Comparison of ENCODE assay signal across 17 cellular contexts in genomic region chr13:20923272-20923671, GRCh38. TPM values are rescaled to one million over a fixed set of nuclear protein-coding genes. Genes with fewer than 3 reads are reported as not detected.
DNase-seq lines count a peak whose midpoint lies in the region; ATAC-seq and TF ChIP-seq lines count a peak whose summit lies in the region.
"Had no signal": no experiment of that assay in that cellular context is flagged by ENCODE, and none has a peak within 500 bp of the region (broad histone marks: within the 10 kb centered on the region; RNA-seq: fewer than 3 reads in every experiment).

No MANE protein-coding gene starts in this region.

- CTCF ChIA-PET in CD8-positive, alpha-beta memory T cell (lab: Charles Lee) = interaction anchor here (1.0 to 6.0 kb wide), 2 partner anchors 429 to 726 kb away, joined by 4 to 35 read pairs; no protein-coding TSS in a partner anchor

- no peaks in the 10 kb centered on the region for H3K27me3 ChIP-seq in CD8-positive, alpha-beta memory T cell (ENCODE audit: insufficient read depth, low read length, poor library complexity, severe bottlenecking)
- H3K27me3 ChIP-seq: MG63, SJSA1 had no signal

- H3K9me3 Mint-ChIP-seq in chondrocyte (ENCODE audit: low read depth) = no peaks in the 10 kb centered on the region
- no peaks in the 10 kb centered on the region for H3K9me3 Mint-ChIP-seq in activated naive CD4-positive, alpha-beta T cell treated with anti-CD3 and anti-CD28 coated beads, Interleukin-2, amount 50 U/mL, for 72 hours
- H3K9me3 Mint-ChIP-seq in CD8-positive, alpha-beta memory T cell = no peaks in the 10 kb centered on the region
- H3K9me3 Mint-ChIP-seq: CD4-positive, alpha-beta memory T cell had no signal

- POLR2A ChIA-PET in CD8-positive, alpha-beta memory T cell (lab: Charles Lee) = no interaction called here

- peaks cover 1% of the 10 kb centered on the region for H3K27me3 Mint-ChIP-seq in chondrocyte (ENCODE audit: low read depth)
- H3K27me3 Mint-ChIP-seq in CD8-positive, alpha-beta memory T cell = no peaks in the 10 kb centered on the region
- H3K27me3 Mint-ChIP-seq: CD4-positive, alpha-beta memory T cell had no signal

- no peak overlapping the region for H3K27ac ChIP-seq in CD8-positive, alpha-beta memory T cell (ENCODE audit: low read depth, low read length)
- H3K27ac ChIP-seq: 22Rv1, SJSA1 had no signal

- peaks cover 5% of the 10 kb centered on the region for H3K4me1 Mint-ChIP-seq in chondrocyte (ENCODE audit: low read depth)
- no peaks in the 10 kb centered on the region for H3K4me1 Mint-ChIP-seq in CD8-positive, alpha-beta memory T cell
- H3K4me1 Mint-ChIP-seq: CD4-positive, alpha-beta memory T cell had no signal

- H3K36me3 ChIP-seq in CD8-positive, alpha-beta memory T cell (ENCODE audit: insufficient read depth, low read length) = no peaks in the 10 kb centered on the region
- H3K36me3 ChIP-seq: MG63, SJSA1 had no signal

- no peaks in the 10 kb centered on the region for H3K9me3 ChIP-seq in CD8-positive, alpha-beta memory T cell (ENCODE audit: low read length)
- H3K9me3 ChIP-seq: MG63, SJSA1 had no signal

- no peak for TF ChIP-seq CTCF in chondrocyte (IDR thresholded peaks at IDR 0.05)

- no peak overlapping the region for H3K4me3 ChIP-seq in CD8-positive, alpha-beta memory T cell (ENCODE audit: low read length)
- H3K4me3 ChIP-seq: MG63, SJSA1 had no signal

- no peaks in the 10 kb centered on the region for H3K4me1 ChIP-seq in CD8-positive, alpha-beta memory T cell (ENCODE audit: insufficient read depth, low read length)
- H3K4me1 ChIP-seq: SJSA1 had no signal

- H3K27ac Mint-ChIP-seq in chondrocyte (ENCODE audit: unreplicated experiment) = no peak overlapping the region
- H3K27ac Mint-ChIP-seq in activated naive CD4-positive, alpha-beta T cell treated with anti-CD3 and anti-CD28 coated beads, Interleukin-2, amount 50 U/mL, for 72 hours = no peak overlapping the region
- no peak overlapping the region for H3K27ac Mint-ChIP-seq in CD8-positive, alpha-beta memory T cell
- H3K27ac Mint-ChIP-seq: CD4-positive, alpha-beta memory T cell had no signal

- no peak for ATAC-seq in activated naive CD4-positive, alpha-beta T cell treated with anti-CD3 and anti-CD28 coated beads, Interleukin-2, amount 50 U/mL, for 72 hours

- no peak overlapping the region for H3K4me3 Mint-ChIP-seq in chondrocyte (ENCODE audit: unreplicated experiment)
- H3K4me3 Mint-ChIP-seq in CD8-positive, alpha-beta memory T cell = no peak overlapping the region
- H3K4me3 Mint-ChIP-seq: CD4-positive, alpha-beta memory T cell had no signal

- no peaks in the 10 kb centered on the region for H3K36me3 Mint-ChIP-seq in chondrocyte (ENCODE audit: low read depth)
- H3K36me3 Mint-ChIP-seq in activated naive CD4-positive, alpha-beta T cell treated with anti-CD3 and anti-CD28 coated beads, Interleukin-2, amount 50 U/mL, for 72 hours = no peaks in the 10 kb centered on the region
- H3K36me3 Mint-ChIP-seq in CD8-positive, alpha-beta memory T cell = no peaks in the 10 kb centered on the region
- H3K36me3 Mint-ChIP-seq: CD4-positive, alpha-beta memory T cell had no signal

- peak; percentile 26 for DNase-seq in NCI-H82 (lab: John Stamatoyannopoulos, UW)
- DNase-seq in NCI-H82 treated with DMSO at 0.1 percent for 48 hours (lab: John Stamatoyannopoulos, UW; ENCODE audit: unreplicated experiment) = no peak
- peak; percentile 51 for DNase-seq in LHCN-M2 (ENCODE audit: low read depth)
- peak; percentile 50 for DNase-seq in chondrocyte (ENCODE audit: low spot score)
- peak; percentile 69 for DNase-seq in myocyte (ENCODE audit: low read depth)
- DNase-seq in EL = no peak
- DNase-seq in activated naive CD4-positive, alpha-beta T cell treated with anti-CD3 and anti-CD28 coated beads, Interleukin-2, amount 50 U/mL, for 72 hours (ENCODE audit: low spot score in 2 of 2) = no peak
- DNase-seq in CD8-positive, alpha-beta memory T cell = no peak
- DNase-seq: CD4-positive, alpha-beta memory T cell; HCEC 1CT; KG1; MG63; NCI-H1092 treated with DMSO at 0.1 percent for 48 hours; NCI-H524; RPMI8226 had no signal

RNA-seq across cellular contexts. Expression of gene XPO4, which starts 20.7 kb away (rescaled TPM):
- total RNA-seq in LHCN-M2 (2014; rRNA removed) (25.6 and 26.0 TPM in 2 replicates), chondrocyte (10.9 to 16.6 TPM (median 11.5 TPM) in 3 replicates), myocyte (20.6 and 24.6 TPM in 2 replicates)
- 3.3 TPM for polyA plus RNA-seq in LHCN-M2 (2012)
- polyA plus RNA-seq in myocyte (2012) = 4.5 TPM
- total RNA-seq in activated naive CD4-positive, alpha-beta T cell treated with anti-CD3 and anti-CD28 coated beads, Interleukin-2, amount 50 U/mL, for 72 hours = 10 to 100 TPM; 25.0 to 26.9 TPM
- total RNA-seq in CD8-positive, alpha-beta memory T cell = 10 to 100 TPM; 30.3 to 30.4 TPM
- polyA plus RNA-seq in CD8-positive, alpha-beta memory T cell = 6.9 TPM

Comparison
In these comparisons a context has a peak if more than half of its experiments do, and no peak if none do; other contexts are left out.
1. DNase-seq: peak in NCI-H82 (single experiment), LHCN-M2 (single experiment), chondrocyte (single experiment) and myocyte (single experiment); none in NCI-H82 treated with DMSO at 0.1 percent for 48 hours (single experiment), EL (single experiment), activated naive CD4-positive, alpha-beta T cell treated with anti-CD3 and anti-CD28 coated beads, Interleukin-2, amount 50 U/mL, for 72 hours (0 of 2) and CD8-positive, alpha-beta memory T cell (0 of 5).